ENCODE assay signal across 20 cellular contexts in genomic region chr6:27931209-27931608, GRCh38. TPM values are rescaled to one million over a fixed set of nuclear protein-coding genes. Genes with fewer than 3 reads are reported as not detected.
DNase-seq lines count a peak whose midpoint lies in the region; ATAC-seq, FAIRE-seq and TF ChIP-seq lines count a peak whose summit lies in the region.
"Had no signal": no experiment of that assay in that cellular context is flagged by ENCODE, and none has a peak within 500 bp of the region (broad histone marks: within the 10 kb centered on the region; RNA-seq: fewer than 3 reads in every experiment).

No MANE protein-coding gene starts in this region.

- no peak overlapping the region for H2AFZ ChIP-seq in endothelial cell of umbilical vein (ENCODE audit: low read depth, low read length)

- H3K4me3 ChIP-seq in HEK293 (ENCODE audit: low read depth, low read length) (no peak overlapping the region), endothelial cell of umbilical vein (replicated peaks in 1 of 3; ENCODE audit: insufficient read depth in 1 of 3, low read depth in 1 of 3, low read length in 3 of 3) (no peak overlapping the region)
- H3K4me3 ChIP-seq: BLaER1 had no signal

- H3K9me3 ChIP-seq in HEK293 (ENCODE audit: control insufficient read depth, insufficient read depth, low read depth, low read length) (no peaks in the 10 kb centered on the region), endothelial cell of umbilical vein (replicated peaks; ENCODE audit: control insufficient read depth, insufficient read depth, low read length) (no peaks in the 10 kb centered on the region)
- H3K9me3 ChIP-seq: BE2C had no signal

- CTCF ChIA-PET in HEK293 (lab: Yijun Ruan, JAX) = no interaction called here
- CTCF ChIA-PET in endothelial cell of umbilical vein (lab: Charles Lee) = no interaction called here

- no peaks in the 10 kb centered on the region for H3K4me1 ChIP-seq in HEK293 (ENCODE audit: control insufficient read depth, insufficient read depth, low read length)
- no peaks in the 10 kb centered on the region for H3K4me1 ChIP-seq in endothelial cell of umbilical vein (ENCODE audit: control insufficient read depth, extremely low read depth, insufficient read depth, low read length)
- H3K4me1 ChIP-seq: BE2C, BLaER1 had no signal

- intact Hi-C loops in endothelial cell of umbilical vein (cut with micrococcal nuclease) = no loop called here

- no peaks in the 10 kb centered on the region for H4K20me1 ChIP-seq in endothelial cell of umbilical vein (replicated peaks; ENCODE audit: control insufficient read depth, extremely low read depth, insufficient read depth, low read length)
- H4K20me1 ChIP-seq: BLaER1 had no signal

- ATAC-seq in HG02840 (IDR thresholded peaks at IDR 0.05; ENCODE audit: low FRiP score, unreplicated experiment) = no peak

- H3K27ac ChIP-seq in HEK293 (ENCODE audit: extremely low read depth, low read depth, low read length) (no peak overlapping the region), endothelial cell of umbilical vein (ENCODE audit: insufficient read depth, low read depth, low read length) (no peak overlapping the region), substantia nigra (ENCODE audit: low read depth, low read length, poor library complexity, severe bottlenecking) (no peak overlapping the region)
- H3K27ac ChIP-seq: BLaER1 had no signal

- peaks cover 0 to 1% of the 10 kb centered on the region in 2 experiments for H3K27me3 ChIP-seq in endothelial cell of umbilical vein (ENCODE audit: control insufficient read depth in 2 of 2, insufficient read depth in 2 of 2, low read length in 2 of 2)
- H3K27me3 ChIP-seq: BLaER1 had no signal

- TF ChIP-seq CTCF in D721Med (IDR thresholded peaks at IDR 0.05; ENCODE audit: insufficient read depth, missing control alignments) (no peak), HEK293 (tag by site-specific recombination; IDR thresholded peaks at IDR 0.05) (no peak), endothelial cell of umbilical vein (IDR thresholded peaks at IDR 0.05; ENCODE audit: extremely low read depth in 1 of 2, insufficient read depth in 1 of 2, low read depth in 1 of 2, low read length in 2 of 2) (no peak)

- H3K36me3 ChIP-seq in HEK293 (ENCODE audit: control insufficient read depth in 2 of 2, insufficient read depth in 1 of 2, low read length in 2 of 2) (no peaks in the 10 kb centered on the region), endothelial cell of umbilical vein (ENCODE audit: control insufficient read depth in 2 of 2, extremely low read depth in 1 of 2, insufficient read depth in 2 of 2, low read length in 2 of 2) (no peaks in the 10 kb centered on the region)
- H3K36me3 ChIP-seq: BE2C, BLaER1 had no signal

- TF ChIP-seq POLR2A in endothelial cell of umbilical vein (IDR thresholded peaks at IDR 0.05; ENCODE audit: low read depth, low read length) = no peak

- no peaks in the 10 kb centered on the region for H3K79me2 ChIP-seq in endothelial cell of umbilical vein (ENCODE audit: control insufficient read depth, insufficient read depth, low read length)

- H3K9ac ChIP-seq in endothelial cell of umbilical vein (replicated peaks; ENCODE audit: extremely low read depth, insufficient read depth, low read length) = no peak overlapping the region
- H3K9ac ChIP-seq: BLaER1 had no signal

- FAIRE-seq in D721Med (lab: Jason Lieb, UNC) = peak; percentile 41
- FAIRE-seq in endothelial cell of umbilical vein (lab: Jason Lieb, UNC) = peak; percentile 18
- FAIRE-seq: GM12891 had no signal

- no peak overlapping the region for H3K4me2 ChIP-seq in endothelial cell of umbilical vein (ENCODE audit: insufficient read depth, low read length)
- H3K4me2 ChIP-seq: BLaER1 had no signal

- no TSS peak for BruUV-seq in endothelial cell of umbilical vein (replicated peaks; lab: Mats Ljungman, UMichigan)

- dilution Hi-C loops in endothelial cell of umbilical vein (cut with MboI; ENCODE audit: extremely low pct_ligation_motif_present, low sequenced_read_pairs) = no loop called here

- no peaks in the 10 kb centered on the region for H3K9me1 ChIP-seq in endothelial cell of umbilical vein (replicated peaks; ENCODE audit: control insufficient read depth, extremely low read depth, insufficient read depth, low read length)

- POLR2A ChIA-PET in HEK293 (lab: Yijun Ruan, JAX) = no interaction called here
- POLR2A ChIA-PET in endothelial cell of umbilical vein (lab: Charles Lee) = no interaction called here

- DNase-seq in D721Med (ENCODE audit: insufficient read length, low spot score) (no peak), endothelial cell of umbilical vein (ENCODE audit: low read depth, low spot score) (no peak), substantia nigra (lab: John Stamatoyannopoulos, UW) (no peak)
- DNase-seq: 8988T; ACHN; BE2C; C1 segment of cervical spinal cord; CD4-positive, alpha-beta memory T cell; CD4-positive, CD25-positive, alpha-beta regulatory T cell; CD8-positive, alpha-beta memory T cell; COR-L47; DMS79 treated with DMSO at 0.1 percent for 48 hours; GF-D8 had no signal

TF ChIP-seq in HEK293, 187 proteins besides CTCF, POLR2A, EP300 and RAD21 (continues in another document):
- TF ChIP-seq ZNF488 (tag by site-specific recombination; IDR thresholded peaks at IDR 0.05) (no peak), ZBTB6 (tag by site-specific recombination; IDR thresholded peaks at IDR 0.05) (no peak), ZNF146 (tag by site-specific recombination; IDR thresholded peaks at IDR 0.05) (no peak), ZNF629 (tag by site-specific recombination; IDR thresholded peaks at IDR 0.05) (peak; percentile 26; the same call in 1 of the 2 replicates), ZNF416 (tag by site-specific recombination; IDR thresholded peaks at IDR 0.05) (no peak)

TF ChIP-seq in endothelial cell of umbilical vein, 7 proteins besides CTCF, POLR2A, EP300 and RAD21:
- no peak for TF ChIP-seq POLR2AphosphoS5 (IDR thresholded peaks at IDR 0.05; ENCODE audit: insufficient read depth, low read depth, low read length)
- TF ChIP-seq JUN (IDR thresholded peaks at IDR 0.05; ENCODE audit: borderline replicate concordance, insufficient read depth, insufficient read length, low read depth) = no peak
- no peak for TF ChIP-seq MAX (IDR thresholded peaks at IDR 0.05; ENCODE audit: insufficient read depth, insufficient read length)
- TF ChIP-seq MYC (IDR thresholded peaks at IDR 0.05; ENCODE audit: low read depth, low read length) = no peak
- TF ChIP-seq GATA2 (IDR thresholded peaks at IDR 0.05; ENCODE audit: insufficient read depth, insufficient read length, low read depth, low read length) = no peak
- no peak for TF ChIP-seq FOS (IDR thresholded peaks at IDR 0.05; ENCODE audit: borderline replicate concordance, insufficient read depth, low read length)
- no peak for TF ChIP-seq EZH2 (IDR thresholded peaks at IDR 0.05; ENCODE audit: borderline replicate concordance, low read depth, low read length, severe bottlenecking)

RNA-seq across cellular contexts. Expression of gene OR2B2, which starts 19.0 kb away (rescaled TPM):
- not detected in 2 replicates for total RNA-seq in endothelial cell of umbilical vein
- not detected in 2 replicates for polyA plus RNA-seq in endothelial cell of umbilical vein
- polyA plus RNA-seq in endothelial cell of umbilical vein (2011; cell fraction: cytosol; rRNA removed) = not detected in 2 replicates
- not detected in 2 replicates for polyA plus RNA-seq in endothelial cell of umbilical vein (2011; cell fraction: nucleus; rRNA removed)
- polyA plus RNA-seq in endothelial cell of umbilical vein (2012) = not detected in 2 replicates
- polyA minus RNA-seq in endothelial cell of umbilical vein = not detected in 2 replicates
- polyA minus RNA-seq in endothelial cell of umbilical vein (2011; cell fraction: cytosol; rRNA and poly(A)+ RNA removed) = not detected
- polyA minus RNA-seq in endothelial cell of umbilical vein (2011; cell fraction: nucleus; rRNA and poly(A)+ RNA removed) = not detected in 2 replicates
- total RNA-seq: A673; CD4-positive, alpha-beta memory T cell; CD4-positive, CD25-positive, alpha-beta regulatory T cell; CD8-positive, alpha-beta memory T cell had no signal
- polyA plus RNA-seq: AG04450; CD14-positive monocyte; CD4-positive, alpha-beta memory T cell; CD4-positive, CD25-positive, alpha-beta regulatory T cell; CD8-positive, alpha-beta memory T cell had no signal

RNA-seq across cellular contexts. Expression of gene OR2B6, which starts 25.8 kb away (rescaled TPM):
- total RNA-seq in endothelial cell of umbilical vein = not detected in 2 replicates
- polyA plus RNA-seq in endothelial cell of umbilical vein = not detected in 2 replicates
- not detected in 2 replicates for polyA plus RNA-seq in endothelial cell of umbilical vein (2011; cell fraction: cytosol; rRNA removed)
- not detected in 2 replicates for polyA plus RNA-seq in endothelial cell of umbilical vein (2011; cell fraction: nucleus; rRNA removed)
- not detected in 2 replicates for polyA plus RNA-seq in endothelial cell of umbilical vein (2012)
- polyA minus RNA-seq in endothelial cell of umbilical vein = not detected in 2 replicates
- not detected for polyA minus RNA-seq in endothelial cell of umbilical vein (2011; cell fraction: cytosol; rRNA and poly(A)+ RNA removed)
- polyA minus RNA-seq in endothelial cell of umbilical vein (2011; cell fraction: nucleus; rRNA and poly(A)+ RNA removed) = not detected in 2 replicates
- total RNA-seq: CD4-positive, alpha-beta memory T cell; CD4-positive, CD25-positive, alpha-beta regulatory T cell; CD8-positive, alpha-beta memory T cell had no signal
- polyA plus RNA-seq: CD14-positive monocyte; CD4-positive, alpha-beta memory T cell; CD4-positive, CD25-positive, alpha-beta regulatory T cell; CD8-positive, alpha-beta memory T cell had no signal
